Comparison of ENCODE assay signal across 2 cellular contexts in genomic region chr2:241546771-241547498, GRCh38.
A peak's percentile ranks its signal among the peaks of the same experiment; 100 is the strongest.
TF ChIP-seq lines count a peak whose summit lies in the region.

No MANE protein-coding gene starts in this region.

TF ChIP-seq in HepG2, 621 proteins besides CTCF, POLR2A, EP300 and RAD21 (continued from another document and continues in another):
- TF ChIP-seq HMGXB3 (CRISPR knock-in tag; IDR thresholded peaks at IDR 0.05; ENCODE audit: borderline replicate concordance): no peak; the same call in 1 of the 2 replicates
- TF ChIP-seq ARNT (IDR thresholded peaks at IDR 0.05): no peak
- 0 out of 2 replicates have a peak, but pooled peaks have one; percentile 59 for TF ChIP-seq ZGPAT (CRISPR knock-in tag; IDR thresholded peaks at IDR 0.05)
- TF ChIP-seq NCOA2 (CRISPR knock-in tag; IDR thresholded peaks at IDR 0.05): no peak
- 0 out of 2 replicates have a peak, but pooled peaks have one; percentile 48 for TF ChIP-seq ZNF747 (CRISPR knock-in tag; IDR thresholded peaks at IDR 0.05; ENCODE audit: borderline replicate concordance)
- TF ChIP-seq ZNF792 (CRISPR knock-in tag; IDR thresholded peaks at IDR 0.05): no peak
- peak; percentile 59; the same call in 1 of the 2 replicates for TF ChIP-seq ZNF598 (CRISPR knock-in tag; IDR thresholded peaks at IDR 0.05; ENCODE audit: borderline replicate concordance)
- no peak for TF ChIP-seq KLF6 (CRISPR knock-in tag; IDR thresholded peaks at IDR 0.05)
- no peak for TF ChIP-seq IKZF5 (CRISPR knock-in tag; IDR thresholded peaks at IDR 0.05)
- TF ChIP-seq TCF12 (IDR thresholded peaks at IDR 0.05): no peak
- TF ChIP-seq TCF12 (CRISPR knock-in tag; IDR thresholded peaks at IDR 0.05): no peak
- no peak for TF ChIP-seq PRDM4 (CRISPR knock-in tag; IDR thresholded peaks at IDR 0.05; ENCODE audit: borderline replicate concordance)
- TF ChIP-seq E2F5 (CRISPR knock-in tag; conservative IDR thresholded peaks at IDR 0.05): peak; percentile 84

TF ChIP-seq in K562, 482 proteins besides CTCF, POLR2A, EP300 and RAD21 (continued from another document):
- TF ChIP-seq ZNF398 (CRISPR knock-in tag; IDR thresholded peaks at IDR 0.05): no peak
